ENCODE assay signal across 9 cellular contexts in genomic region chr16:75252049-75252864, GRCh38. TPM values are rescaled to one million over a fixed set of nuclear protein-coding genes. Genes with fewer than 3 reads are reported as not detected.
DNase-seq lines count a peak whose midpoint lies in the region; ATAC-seq and TF ChIP-seq lines count a peak whose summit lies in the region.
"Had no signal": no experiment of that assay in that cellular context is flagged by ENCODE, and none has a peak within 500 bp of the region (broad histone marks: within the 10 kb centered on the region; RNA-seq: fewer than 3 reads in every experiment).

No MANE protein-coding gene starts in this region.

- H3K4me1 ChIP-seq in gastrocnemius medialis: peaks cover 87 to 90% of the 10 kb centered on the region in 2 donors

- H3K4me3 Mint-ChIP-seq in activated T-helper 17 cell treated with anti-CD3 and anti-CD28 coated beads, Interleukin-2, amount 50 U/mL, for 72 hours: peak overlapping the region; percentile 58

- no peak for TF ChIP-seq CTCF in gastrocnemius medialis (IDR thresholded peaks at IDR 0.05 in 4 of 5, conservative IDR thresholded peaks at IDR 0.05 in 1 of 5)

- no peak for TF ChIP-seq POLR2A in gastrocnemius medialis (IDR thresholded peaks at IDR 0.05)

- H3K4me1 Mint-ChIP-seq in activated T-helper 17 cell treated with anti-CD3 and anti-CD28 coated beads, Interleukin-2, amount 50 U/mL, for 72 hours: no peaks in the 10 kb centered on the region

- H3K27ac ChIP-seq in gastrocnemius medialis: peak overlapping the region; percentile 97 to 99 (median 98)

- peaks cover 18% of the 10 kb centered on the region for H3K27me3 Mint-ChIP-seq in activated T-helper 17 cell treated with anti-CD3 and anti-CD28 coated beads, Interleukin-2, amount 50 U/mL, for 72 hours

- DNase-seq in left ventricle myocardium superior (peak; percentile 26), gastrocnemius medialis (peak in 1 of 2 donors; percentile 17), NCI-H774 (lab: John Stamatoyannopoulos, UW) (no peak), NCI-H2029 treated with DMSO at 0.1 percent for 48 hours (lab: John Stamatoyannopoulos, UW) (no peak)

- H3K36me3 Mint-ChIP-seq in activated T-helper 17 cell treated with anti-CD3 and anti-CD28 coated beads, Interleukin-2, amount 50 U/mL, for 72 hours (ENCODE audit: low read depth): no peaks in the 10 kb centered on the region

- no peak for ATAC-seq in activated T-helper 17 cell treated with anti-CD3 and anti-CD28 coated beads, Interleukin-2, amount 50 U/mL, for 72 hours (replicated peaks)
- ATAC-seq in left ventricle myocardium superior (no peak), gastrocnemius medialis (no peak), GM21423 (IDR thresholded peaks at IDR 0.05; ENCODE audit: unreplicated experiment) (no peak), GM19035 (IDR thresholded peaks at IDR 0.05; ENCODE audit: unreplicated experiment) (no peak)

- H3K4me3 ChIP-seq in GM08714 (ENCODE audit: low read length) (peak overlapping the region; percentile 24; the same call in 1 of the 2 replicates), gastrocnemius medialis (peak overlapping the region; percentile 40 to 75 (median 50))

- no peaks in the 10 kb centered on the region for H3K9me3 ChIP-seq in gastrocnemius medialis

- H3K27me3 ChIP-seq in gastrocnemius medialis: no peaks in the 10 kb centered on the region

- no peaks in the 10 kb centered on the region for H3K36me3 ChIP-seq in gastrocnemius medialis

- H3K9me3 Mint-ChIP-seq in activated T-helper 17 cell treated with anti-CD3 and anti-CD28 coated beads, Interleukin-2, amount 50 U/mL, for 72 hours: no peaks in the 10 kb centered on the region

- H3K27ac Mint-ChIP-seq in activated T-helper 17 cell treated with anti-CD3 and anti-CD28 coated beads, Interleukin-2, amount 50 U/mL, for 72 hours: no peak overlapping the region

- intact Hi-C loops in left ventricle myocardium superior (cut with micrococcal nuclease): no loop called here
- intact Hi-C loops in gastrocnemius medialis (cut with DNase I; ENCODE audit: low total_unique reads): no loop called here

- in situ Hi-C loops in gastrocnemius medialis (cut with MboI; ENCODE audit: low sequenced_read_pairs in 4 of 4): no loop called here

RNA-seq across cellular contexts. Expression of gene BCAR1, which starts 0.8 kb away (rescaled TPM):
- total RNA-seq in activated T-helper 17 cell treated with anti-CD3 and anti-CD28 coated beads, Interleukin-2, amount 50 U/mL, for 72 hours: under 1 TPM in 1 of 2 donors, not detected in 1; 0.58 TPM
- 82.9 TPM for total RNA-seq in left ventricle myocardium superior
- total RNA-seq in gastrocnemius medialis: 100 to 1,000 TPM; 101 to 153 (median 145) TPM

RNA-seq across cellular contexts. Expression of gene CTRB1, which starts 33.5 kb away (rescaled TPM):
- not detected for total RNA-seq in activated T-helper 17 cell treated with anti-CD3 and anti-CD28 coated beads, Interleukin-2, amount 50 U/mL, for 72 hours
- total RNA-seq in left ventricle myocardium superior: not detected
- total RNA-seq in gastrocnemius medialis: not detected
- total RNA-seq: glomerular endothelial cell had no signal

RNA-seq across cellular contexts. Expression of gene CTRB2, which starts 45.3 kb away (rescaled TPM):
- total RNA-seq in activated T-helper 17 cell treated with anti-CD3 and anti-CD28 coated beads, Interleukin-2, amount 50 U/mL, for 72 hours: not detected
- total RNA-seq in left ventricle myocardium superior (not detected), gastrocnemius medialis (1 to 10 TPM in 1 of 4 donors, not detected in 3; 3.0 TPM)
- total RNA-seq: glomerular endothelial cell had no signal

Comparison
In these comparisons a context has a peak if more than half of its experiments do, and no peak if none do; other contexts are left out.
1. RNA of gene BCAR1, which starts 0.8 kb away (total RNA-seq): 101 to 153 TPM in gastrocnemius medialis and 82.9 TPM in left ventricle myocardium superior (single experiment); 0.58 TPM in activated T-helper 17 cell treated with anti-CD3 and anti-CD28 coated beads, Interleukin-2, amount 50 U/mL, for 72 hours; every median in the first group is over 10 times any median in the second.